ENCODE assay signal across 8 cellular contexts in the genomic region with DNA sequence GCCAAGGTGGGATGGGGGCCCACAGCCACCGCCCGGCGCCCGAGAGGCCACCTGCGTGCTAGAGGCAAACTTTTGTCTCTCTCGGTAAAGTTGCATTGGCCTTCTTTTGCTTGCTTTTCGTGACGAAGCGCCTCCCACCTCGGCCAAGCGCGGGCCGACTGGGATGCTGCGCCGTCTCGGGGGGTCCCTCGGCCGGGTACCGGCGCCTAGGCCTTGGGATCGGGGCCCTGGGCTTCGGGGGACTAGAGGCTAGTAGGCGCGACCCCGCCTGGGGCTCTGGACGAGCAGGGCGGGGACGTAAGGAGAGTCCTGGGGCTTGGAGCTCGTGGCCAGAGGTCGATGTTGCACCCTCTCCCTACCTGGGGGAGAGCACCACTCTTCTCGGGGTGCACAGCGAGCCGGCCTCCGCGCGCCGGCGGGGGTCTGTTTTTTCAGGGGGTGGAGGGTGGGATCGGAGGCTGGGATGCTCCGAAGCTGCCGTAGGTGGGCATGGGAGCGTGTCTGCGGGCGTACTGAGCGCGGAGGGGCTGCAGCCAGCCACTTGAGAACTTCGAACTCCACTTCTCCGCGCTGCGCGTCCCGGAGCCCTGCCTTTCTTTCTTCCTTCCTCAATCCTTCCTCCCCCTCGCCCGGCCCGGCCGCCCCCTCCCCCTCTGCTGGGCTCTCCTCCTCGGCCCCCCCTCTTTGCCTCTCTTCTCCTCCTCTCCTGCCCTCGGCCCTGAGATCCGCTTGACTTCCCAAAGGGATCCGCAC. TPM values are rescaled to one million over a fixed set of nuclear protein-coding genes. Genes with fewer than 3 reads are reported as not detected.
A peak's percentile ranks its signal among the peaks of the same experiment; 100 is the strongest.
DNase-seq lines count a peak whose midpoint lies in the region; ATAC-seq and TF ChIP-seq lines count a peak whose summit lies in the region.

No MANE protein-coding gene starts in this region.

- H3K27ac ChIP-seq in PC-9 (no peak overlapping the region), esophagus muscularis mucosa (replicated peaks in 1 of 4) (peak overlapping the region; percentile 87 to 94 (median 92)), ovary (peak overlapping the region; percentile 78 to 97)

- CTCF ChIA-PET in Calu3 (lab: Charles Lee): interaction anchor here (0.7 to 2.1 kb wide), 4 partner anchors 24 to 336 kb away, joined by 4 to 7 read pairs (median 4); no protein-coding TSS in a partner anchor
- CTCF ChIA-PET in PC-9 (lab: Charles Lee): interaction anchor here (0.7 kb wide), 1 partner anchor 461 kb away, joined by 4 read pairs; no protein-coding TSS in a partner anchor
- CTCF ChIA-PET in activated naive CD4-positive, alpha-beta T cell treated with anti-CD3 and anti-CD28 coated beads for 36 hours (lab: Charles Lee): interaction anchor here (1.2 to 1.3 kb wide), 2 partner anchors 40 to 56 kb away, joined by 3 to 5 read pairs; no protein-coding TSS in a partner anchor

- peak overlapping the region; percentile 87 for H3K4me3 Mint-ChIP-seq in Calu3 (ENCODE audit: low read depth, unreplicated experiment)
- no peak overlapping the region for H3K4me3 Mint-ChIP-seq in activated naive CD4-positive, alpha-beta T cell treated with anti-CD3 and anti-CD28 coated beads for 36 hours

- peaks cover 15% of the 10 kb centered on the region for H3K4me1 ChIP-seq in PC-9 (replicated peaks; ENCODE audit: insufficient read depth)
- peaks cover 12 to 88% (median 80%) of the 10 kb centered on the region in 4 donors for H3K4me1 ChIP-seq in esophagus muscularis mucosa
- peaks cover 26% of the 10 kb centered on the region for H3K4me1 ChIP-seq in ovary (ENCODE audit: insufficient read depth)

- no peaks in the 10 kb centered on the region for H4K20me1 ChIP-seq in PC-9 (ENCODE audit: insufficient read depth)

- H3K36me3 ChIP-seq in PC-9 (ENCODE audit: low read depth): no peaks in the 10 kb centered on the region
- H3K36me3 ChIP-seq in esophagus muscularis mucosa: no peaks in the 10 kb centered on the region
- no peaks in the 10 kb centered on the region for H3K36me3 ChIP-seq in ovary

- WGBS in esophagus muscularis mucosa: 0% methylated on average over 24 of the region's 60 CpGs
- 0 to 1% (median 0%) methylated on average over 38 to 60 of the region's 60 CpGs for WGBS in ovary, 3 donors

- H3K27me3 ChIP-seq in PC-9 (ENCODE audit: insufficient read depth, low read depth): peaks cover 83% of the 10 kb centered on the region
- H3K27me3 ChIP-seq in esophagus muscularis mucosa: peaks cover 0 to 36% (median 0%) of the 10 kb centered on the region in 4 donors
- H3K27me3 ChIP-seq in ovary: no peaks in the 10 kb centered on the region

- H3K79me2 ChIP-seq in PC-9 (ENCODE audit: low read depth): no peaks in the 10 kb centered on the region

- peaks cover 16% of the 10 kb centered on the region for H3K4me1 Mint-ChIP-seq in Calu3 (ENCODE audit: low read depth, unreplicated experiment)
- peaks cover 9% of the 10 kb centered on the region for H3K4me1 Mint-ChIP-seq in activated naive CD4-positive, alpha-beta T cell treated with anti-CD3 and anti-CD28 coated beads for 36 hours (ENCODE audit: low read depth)

- H3K9me3 Mint-ChIP-seq in Calu3 (ENCODE audit: low read depth, unreplicated experiment): no peaks in the 10 kb centered on the region
- H3K9me3 Mint-ChIP-seq in activated naive CD4-positive, alpha-beta T cell treated with anti-CD3 and anti-CD28 coated beads for 36 hours: no peaks in the 10 kb centered on the region

- peak overlapping the region; percentile 75 for H2AFZ ChIP-seq in PC-9

- TF ChIP-seq CTCF in Calu3 (IDR thresholded peaks at IDR 0.05; ENCODE audit: unreplicated experiment): no peak
- TF ChIP-seq CTCF in PC-9 (conservative IDR thresholded peaks at IDR 0.05): no peak
- no peak for TF ChIP-seq CTCF in esophagus muscularis mucosa (IDR thresholded peaks at IDR 0.05)
- no peak for TF ChIP-seq CTCF in ovary (IDR thresholded peaks at IDR 0.05)

- H3K36me3 Mint-ChIP-seq in Calu3 (ENCODE audit: insufficient read depth, unreplicated experiment): peaks cover 24% of the 10 kb centered on the region
- no peaks in the 10 kb centered on the region for H3K36me3 Mint-ChIP-seq in activated naive CD4-positive, alpha-beta T cell treated with anti-CD3 and anti-CD28 coated beads for 36 hours (ENCODE audit: low read depth)

- BruUV-seq in Calu3 (replicated peaks; lab: Mats Ljungman, UMichigan): no TSS peak
- BruUV-seq in PC-9 (replicated peaks; lab: Mats Ljungman, UMichigan): no TSS peak

- no peaks in the 10 kb centered on the region for H3K9me2 ChIP-seq in PC-9 (ENCODE audit: insufficient read depth)

- H3K4me2 ChIP-seq in PC-9: peak overlapping the region; percentile 99

- peaks cover 71% of the 10 kb centered on the region for H3K27me3 Mint-ChIP-seq in Calu3 (ENCODE audit: unreplicated experiment)
- H3K27me3 Mint-ChIP-seq in activated naive CD4-positive, alpha-beta T cell treated with anti-CD3 and anti-CD28 coated beads for 36 hours (ENCODE audit: low read depth): peaks cover 63% of the 10 kb centered on the region

- peak; percentile 24 for DNase-seq in Calu3
- DNase-seq in PC-9: peak in 1 of 2 experiments; percentile 34
- peak; percentile 87 for DNase-seq in esophagus muscularis mucosa (ENCODE audit: extremely low spot score)
- DNase-seq in ovary: peak; percentile 74 to 82 (median 80)
- no peak for DNase-seq in activated naive CD4-positive, alpha-beta T cell treated with anti-CD3 and anti-CD28 coated beads for 36 hours
- DNase-seq in stimulated activated CD4-positive, alpha-beta T cell treated with anti-CD3 and anti-CD28 coated beads, Interleukin-4, amount 100 ng/mL, for 1 hour: no peak
- no peak for DNase-seq in NCI-H2107 (lab: John Stamatoyannopoulos, UW)

- intact Hi-C loops in Calu3 (cut with micrococcal nuclease; ENCODE audit: unreplicated experiment): loop anchor here (5.0 kb wide), 1 partner anchor 211 kb away; no protein-coding TSS in a partner anchor
- intact Hi-C loops in PC-9 (cut with micrococcal nuclease; ENCODE audit: unreplicated experiment): loop anchor here (1.0 to 5.0 kb wide), 3 partner anchors 44 to 212 kb away; no protein-coding TSS in a partner anchor
- intact Hi-C loops in esophagus muscularis mucosa (cut with DNase I): loop anchor here (5.0 kb wide), 4 partner anchors 86 to 336 kb away; no protein-coding TSS in a partner anchor
- intact Hi-C loops in ovary (cut with DNase I): loop anchor here in 3 of 4 donors (5.0 to 10.0 kb wide), 5 partner anchors 66 to 178 kb away; no protein-coding TSS in a partner anchor
- intact Hi-C loops in activated naive CD4-positive, alpha-beta T cell treated with anti-CD3 and anti-CD28 coated beads for 36 hours (cut with micrococcal nuclease): no loop called here

- no peak for ATAC-seq in HG03565 (IDR thresholded peaks at IDR 0.05; ENCODE audit: unreplicated experiment)

- TF ChIP-seq EP300 in esophagus muscularis mucosa (IDR thresholded peaks at IDR 0.05) (no peak), ovary (IDR thresholded peaks at IDR 0.05) (no peak)

- H3K27ac Mint-ChIP-seq in Calu3 (ENCODE audit: unreplicated experiment): no peak overlapping the region
- no peak overlapping the region for H3K27ac Mint-ChIP-seq in activated naive CD4-positive, alpha-beta T cell treated with anti-CD3 and anti-CD28 coated beads for 36 hours

- peak overlapping the region; percentile 63 for H3K4me3 ChIP-seq in PC-9
- peak overlapping the region; percentile 70 to 81 (median 74) for H3K4me3 ChIP-seq in esophagus muscularis mucosa
- H3K4me3 ChIP-seq in ovary: peak overlapping the region; percentile 48

- POLR2A ChIA-PET in PC-9 (lab: Charles Lee; ENCODE audit: unreplicated experiment): interaction anchor here (0.5 to 0.7 kb wide), 3 partner anchors 37 to 302 kb away, joined by 4 to 12 read pairs (median 7); no protein-coding TSS in a partner anchor

- H3K9me3 ChIP-seq in PC-9 (ENCODE audit: insufficient read depth, low read depth): no peaks in the 10 kb centered on the region
- H3K9me3 ChIP-seq in esophagus muscularis mucosa: no peaks in the 10 kb centered on the region
- H3K9me3 ChIP-seq in ovary: no peaks in the 10 kb centered on the region

- TF ChIP-seq POLR2A in esophagus muscularis mucosa (IDR thresholded peaks at IDR 0.05; ENCODE audit: low read depth) (no peak), ovary (IDR thresholded peaks at IDR 0.05) (no peak)

- H3F3A ChIP-seq in PC-9 (ENCODE audit: insufficient read depth, low read depth): no peaks in the 10 kb centered on the region

RNA-seq across cellular contexts. Expression of gene GLI2, which starts 0.7 kb away (rescaled TPM):
- 1.4 and 1.6 TPM in 2 replicates for total RNA-seq in Calu3 (2022)
- total RNA-seq in PC-9 (2021): 11.6 and 14.6 TPM in 2 replicates
- total RNA-seq in esophagus muscularis mucosa: 10 to 100 TPM in 2 of 4 donors, 1 to 10 TPM in 2; 7.1 to 25.3 (median 11.8) TPM
- total RNA-seq in ovary: 10 to 100 TPM in 6 of 7 donors, 1 to 10 TPM in 1; 6.9 to 53.0 (median 38.9) TPM
- 10 to 100 TPM in 1 of 2 donors, 1 to 10 TPM in 1; 5.9 to 18.5 TPM for polyA plus RNA-seq in ovary
- not detected for total RNA-seq in activated naive CD4-positive, alpha-beta T cell treated with anti-CD3 and anti-CD28 coated beads for 36 hours

Comparison
In these comparisons a context has a peak if more than half of its experiments do, and no peak if none do; other contexts are left out.
1. DNase-seq: peak in Calu3 (single experiment), esophagus muscularis mucosa (single experiment) and ovary (5 of 5); none in activated naive CD4-positive, alpha-beta T cell treated with anti-CD3 and anti-CD28 coated beads for 36 hours (single experiment), stimulated activated CD4-positive, alpha-beta T cell treated with anti-CD3 and anti-CD28 coated beads, Interleukin-4, amount 100 ng/mL, for 1 hour (single experiment) and NCI-H2107 (single experiment).
2. Peak in every context shown above with its lines, with median percentiles within 50 percentile points of each other: H3K4me3 ChIP-seq.